Comparison of ENCODE assay signal across 1 cellular context in the genomic region with DNA sequence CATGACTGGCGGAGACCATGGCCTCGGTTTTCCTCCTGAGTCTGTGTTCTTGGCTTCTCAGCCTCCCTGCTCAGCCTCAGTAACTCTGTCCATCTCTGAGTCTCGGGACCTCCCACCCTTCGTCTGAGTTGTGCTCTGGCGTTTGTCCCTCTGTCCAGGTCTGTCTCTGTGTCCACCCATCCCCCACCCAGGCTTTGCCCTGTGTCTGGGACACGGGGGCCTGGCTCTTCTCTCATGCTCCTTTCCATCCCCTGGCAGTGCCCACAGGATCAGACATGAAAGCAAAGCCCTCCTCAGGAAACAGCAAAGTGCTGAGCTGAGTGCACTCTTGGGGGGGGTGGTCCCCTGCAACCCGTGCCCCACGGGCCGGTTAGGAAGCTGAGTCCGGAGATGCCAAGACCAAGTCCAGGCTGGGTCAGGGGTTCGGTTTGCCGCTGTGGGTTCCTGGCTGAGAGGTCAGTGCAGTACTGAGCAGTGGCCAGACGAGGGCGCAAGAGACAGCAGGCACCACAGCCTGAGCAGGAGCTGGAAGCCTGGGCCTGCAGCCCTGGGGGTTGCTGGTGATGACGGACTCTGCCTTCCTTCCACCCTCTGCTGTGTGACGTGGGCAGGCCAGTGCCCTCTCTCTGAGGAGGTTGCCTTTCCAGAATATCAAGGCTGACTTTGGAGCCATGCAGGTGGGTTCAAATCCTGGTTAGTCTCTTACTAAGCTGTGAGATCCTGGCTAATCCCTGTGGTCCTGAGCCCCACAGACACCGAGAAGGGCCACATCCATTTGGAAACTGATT.
A peak's percentile ranks its signal among the peaks of the same experiment; 100 is the strongest.
TF ChIP-seq lines count a peak whose summit lies in the region.

No MANE protein-coding gene starts in this region.

TF ChIP-seq in GM12878, 131 proteins besides CTCF, POLR2A, EP300 and RAD21 (continued from another document):
- TF ChIP-seq PRDM15 (CRISPR knock-in tag; IDR thresholded peaks at IDR 0.05) = no peak
- TF ChIP-seq CREB1 (IDR thresholded peaks at IDR 0.05; ENCODE audit: low read depth) = peak; percentile 63
- no peak for TF ChIP-seq SIN3A (IDR thresholded peaks at IDR 0.05; ENCODE audit: low read depth, low read length)
- TF ChIP-seq STAT1 (conservative IDR thresholded peaks at IDR 0.05) = peak; percentile 84; the same call in 1 of the 2 replicates
- TF ChIP-seq SMAD5 (IDR thresholded peaks at IDR 0.05; ENCODE audit: low read depth) = no peak
- 0 out of 2 replicates have a peak, but pooled peaks have one; percentile 30 for TF ChIP-seq RB1 (IDR thresholded peaks at IDR 0.05; ENCODE audit: borderline replicate concordance)
- TF ChIP-seq BRCA1 (IDR thresholded peaks at IDR 0.05; ENCODE audit: low read depth, low read length) = no peak
- no peak for TF ChIP-seq SUPT20H (IDR thresholded peaks at IDR 0.05; ENCODE audit: borderline replicate concordance, control insufficient read depth, low read depth, low read length)
- TF ChIP-seq JUND (IDR thresholded peaks at IDR 0.05; ENCODE audit: low read depth, low read length) = no peak
- 0 out of 2 replicates have a peak, but pooled peaks have one; percentile 43 for TF ChIP-seq GATAD2B (conservative IDR thresholded peaks at IDR 0.05; ENCODE audit: low read depth)
- peak; percentile 25 to 72; a peak in 2 of 4 replicates for TF ChIP-seq BHLHE40 (IDR thresholded peaks at IDR 0.05; ENCODE audit: borderline replicate concordance in 1 of 2, low read depth in 2 of 2, low read length in 1 of 2)
- TF ChIP-seq E2F4 (IDR thresholded peaks at IDR 0.05; ENCODE audit: low read depth, low read length) = no peak
- 0 out of 2 replicates have a peak, but pooled peaks have one; percentile 12 for TF ChIP-seq RFX5 (IDR thresholded peaks at IDR 0.05; ENCODE audit: low read depth, low read length)
- no peak for TF ChIP-seq SMAD1 (IDR thresholded peaks at IDR 0.05; ENCODE audit: low read depth, partially characterized antibody)
- TF ChIP-seq NBN (IDR thresholded peaks at IDR 0.05) = peak; percentile 62; the same call in 1 of the 2 replicates
- TF ChIP-seq MXI1 (IDR thresholded peaks at IDR 0.05; ENCODE audit: low read depth, low read length) = no peak; the same call in 1 of the 2 replicates
- no peak for TF ChIP-seq RBBP5 (conservative IDR thresholded peaks at IDR 0.05)
- TF ChIP-seq MYB (IDR thresholded peaks at IDR 0.05; ENCODE audit: borderline replicate concordance, low read depth, low read length) = no peak
- peak; percentile 24; the same call in 1 of the 2 replicates for TF ChIP-seq PAX5 (IDR thresholded peaks at IDR 0.05; ENCODE audit: borderline replicate concordance, low read depth, low read length)
- 0 out of 2 replicates have a peak, but pooled peaks have one; percentile 44 for TF ChIP-seq TCF12 (IDR thresholded peaks at IDR 0.05; ENCODE audit: low read depth, low read length)
- no peak for TF ChIP-seq NRF1 (conservative IDR thresholded peaks at IDR 0.05; ENCODE audit: low read depth, low read length)
